In genomic region chr16:75079346-75079926, GRCh38 we compare ENCODE assay signal across 17 cellular contexts. TPM values are rescaled to one million over a fixed set of nuclear protein-coding genes. Genes with fewer than 3 reads are reported as not detected.
"Had no signal": no experiment of that assay in that cellular context is flagged by ENCODE, and none has a peak within 500 bp of the region (broad histone marks: within the 10 kb centered on the region; RNA-seq: fewer than 3 reads in every experiment).

No MANE protein-coding gene starts in this region.

- H3K9me3 ChIP-seq: ascending aorta, esophagus squamous epithelium, lower lobe of right lung, suprapubic skin had no signal

- H3K4me3 ChIP-seq: ascending aorta, esophagus squamous epithelium, hepatocyte, lower lobe of right lung, suprapubic skin had no signal

- H3K27ac ChIP-seq: ascending aorta, hepatocyte, lower lobe of right lung, suprapubic skin, WERI-Rb-1 had no signal

- H3K27me3 ChIP-seq: ascending aorta, esophagus squamous epithelium, hepatocyte, suprapubic skin had no signal

- DNase-seq: activated CD4-positive, alpha-beta T cell treated with anti-CD3 and anti-CD28 coated beads for 4 hours; activated CD8-positive, alpha-beta T cell treated with anti-CD3 and anti-CD28 coated beads for 36 hours; activated T-cell treated with anti-CD3 and anti-CD28 coated beads, Interleukin-2, amount 50 U/mL, for 24 hours; cerebellar nuclear complex; effector CD8-positive, alpha-beta T cell; esophagus squamous epithelium; left cardiac atrium; lower lobe of right lung; occipital lobe; retina; stimulated activated naive CD8-positive, alpha-beta T cell treated with anti-CD3 and anti-CD28 coated beads, Interleukin-15, amount 100 ng/mL, for 72 hours; T-helper 2 cell; WERI-Rb-1 had no signal

- H3K4me1 ChIP-seq: ascending aorta had no signal

- H3K36me3 ChIP-seq: ascending aorta, esophagus squamous epithelium, lower lobe of right lung, suprapubic skin, WERI-Rb-1 had no signal

- H3K4me2 ChIP-seq: hepatocyte had no signal

RNA-seq across cellular contexts. Expression of gene LDHD, which starts 37.1 kb away (rescaled TPM):
- total RNA-seq: activated CD8-positive, alpha-beta T cell treated with anti-CD3 and anti-CD28 coated beads for 36 hours had no signal
- polyA plus RNA-seq: neural cell had no signal
